ENCODE assay signal across 8 cellular contexts in the genomic region with DNA sequence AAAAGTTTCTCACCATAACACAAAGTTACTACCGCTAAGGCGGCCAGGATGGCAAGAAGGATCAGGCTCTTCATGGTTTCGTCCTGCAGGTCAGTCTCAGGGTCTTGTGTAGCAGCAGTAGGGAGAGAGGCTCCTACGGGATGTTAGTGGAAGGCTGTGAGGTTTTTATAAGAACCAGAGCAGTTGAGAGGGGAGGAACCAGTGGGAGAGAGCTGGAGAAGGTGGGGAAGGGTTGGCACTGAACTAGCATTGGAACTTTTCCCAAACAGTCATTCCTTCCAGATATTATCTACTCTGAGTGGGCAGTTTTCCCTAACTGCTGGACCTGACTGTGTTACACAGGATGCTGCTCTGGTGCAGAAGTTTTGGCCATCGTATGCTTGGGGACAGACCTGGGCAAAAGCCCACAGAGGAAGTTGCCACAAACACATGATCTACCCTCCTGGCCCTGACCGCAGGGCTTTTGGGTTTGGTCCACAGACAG. TPM values are rescaled to one million over a fixed set of nuclear protein-coding genes. Genes with fewer than 3 reads are reported as not detected.
DNase-seq lines count a peak whose midpoint lies in the region; ATAC-seq and TF ChIP-seq lines count a peak whose summit lies in the region.

A gene (minus strand): TSS at position 137 of the 484 bp plus-strand sequence. CDS start 63 bp downstream, at position 74.

- BruUV-seq in OCI-LY7 (replicated peaks; lab: Mats Ljungman, UMichigan), result no TSS peak

- peak within 1 kb of the TSS; percentile 85; the same call in 1 of the 2 replicates for H2AFZ ChIP-seq in OCI-LY7 (ENCODE audit: low read length)

- CTCF ChIA-PET in OCI-LY7 (lab: Charles Lee; ENCODE audit: unreplicated experiment), result no interaction called here

- H3K79me2 ChIP-seq in OCI-LY7 (ENCODE audit: insufficient read depth, low read depth, low read length), result no peaks in the 10 kb centered on the region

- H3K9me2 ChIP-seq in OCI-LY7 (ENCODE audit: insufficient read depth, low read length), result no peaks in the 10 kb centered on the region

- H3K27ac ChIP-seq in OCI-LY7 (ENCODE audit: low read depth, low read length, poor library complexity, severe bottlenecking), result peak within 1 kb of the TSS; percentile 41

- H4K20me1 ChIP-seq in OCI-LY7 (ENCODE audit: insufficient read depth, low read length), result no peaks in the 10 kb centered on the region

- H3K4me3 ChIP-seq in BE2C (ENCODE audit: low read depth, low read length) (peak within 1 kb of the TSS; percentile 32), OCI-LY7 (ENCODE audit: low read depth, low read length, poor library complexity, severe bottlenecking) (peak within 1 kb of the TSS; percentile 40)

- POLR2A ChIA-PET in OCI-LY7 (lab: Charles Lee), result no interaction called here

- TF ChIP-seq CTCF in BE2C (IDR thresholded peaks at IDR 0.05; ENCODE audit: low read depth, low read length) (no peak), OCI-LY7 (conservative IDR thresholded peaks at IDR 0.05; ENCODE audit: low read length) (no peak), omental fat pad (IDR thresholded peaks at IDR 0.05) (no peak)

- intact Hi-C loops in OCI-LY7 (cut with micrococcal nuclease; ENCODE audit: unreplicated experiment), result loop anchor here (5.0 kb wide), 1 partner anchor 47 kb away; no protein-coding TSS in a partner anchor

- H3K36me3 ChIP-seq in BE2C (no peaks in the 10 kb centered on the region), OCI-LY7 (ENCODE audit: insufficient read depth, low read length) (no peaks in the 10 kb centered on the region)

- H3K4me1 ChIP-seq in BE2C, result peaks cover 13% of the 10 kb centered on the region
- H3K4me1 ChIP-seq in OCI-LY7 (ENCODE audit: insufficient read depth, low read length, poor library complexity, severe bottlenecking), result peaks cover 42% of the 10 kb centered on the region

- H3K27me3 ChIP-seq in BE2C, result no peaks in the 10 kb centered on the region

- ATAC-seq in esophagus mucosa (peak; percentile 70), omental fat pad (ENCODE audit: low FRiP score) (peak; percentile 83), GM21390 (IDR thresholded peaks at IDR 0.05; ENCODE audit: unreplicated experiment) (no peak)

- DNase-seq in BE2C (peak; percentile 36), OCI-LY7 (ENCODE audit: low spot score) (no peak), omental fat pad (ENCODE audit: low spot score) (no peak), NOMO-1 treated with DMSO at 0.1 percent for 48 hours (lab: John Stamatoyannopoulos, UW; ENCODE audit: unreplicated experiment) (no peak), retina (no peak), kidney tubule cell (ENCODE audit: low spot score) (no peak)

- H3K4me2 ChIP-seq in OCI-LY7 (ENCODE audit: low read length), result peak within 1 kb of the TSS; percentile 79

- no peaks in the 10 kb centered on the region for H3K9me3 ChIP-seq in BE2C
- H3K9me3 ChIP-seq in OCI-LY7 (ENCODE audit: low read length), result no peaks in the 10 kb centered on the region

RNA-seq across cellular contexts. Expression of the gene that starts here (rescaled TPM):
- polyA plus RNA-seq in BE2C (2012; ENCODE audit: insufficient read depth, insufficient read length, low read depth), result 7.0 TPM
- total RNA-seq in OCI-LY7 (2014; rRNA removed; shearing (Covaris generic)), result 0.10 TPM in 1 of 2 replicates, not detected in the other
- not detected in 2 replicates for total RNA-seq in OCI-LY7 (2022)
- 16.7 TPM for total RNA-seq in esophagus mucosa
- total RNA-seq in omental fat pad, result 100 to 1,000 TPM; 317 to 851 (median 829) TPM

Comparison
In these comparisons a context has a peak if more than half of its experiments do, and no peak if none do; other contexts are left out.
1. RNA of the gene that starts here (total RNA-seq): 317 to 851 TPM in omental fat pad; 16.7 TPM in esophagus mucosa (single experiment) and 0.10 TPM in OCI-LY7; every median in the first group is over 10 times any median in the second.